Comparison of ENCODE assay signal across 1 cellular context in genomic region chr11:118956094-118956846, GRCh38.
TF ChIP-seq lines count a peak whose summit lies in the region.

Gene UPK2 (plus strand): TSS chr11:118956298. CDS start chr11:118956351, 53 bp downstream.

TF ChIP-seq in IMR-90, 13 proteins besides CTCF, POLR2A, EP300 and RAD21:
- TF ChIP-seq SMC3 (IDR thresholded peaks at IDR 0.05; ENCODE audit: low read depth, low read length), result peak; percentile 99
- TF ChIP-seq MAZ (IDR thresholded peaks at IDR 0.05; ENCODE audit: borderline replicate concordance, low read depth, low read length), result 0 out of 2 replicates have a peak, but pooled peaks have one; percentile 33
- TF ChIP-seq BHLHE40 (IDR thresholded peaks at IDR 0.05; ENCODE audit: low read depth, low read length), result no peak
